Comparison of ENCODE assay signal across 28 cellular contexts in genomic region chr11:8346157-8346755, GRCh38.
"Had no signal": no experiment of that assay in that cellular context is flagged by ENCODE, and none has a peak within 500 bp of the region (broad histone marks: within the 10 kb centered on the region; RNA-seq: fewer than 3 reads in every experiment).

No MANE protein-coding gene starts in this region.

- H3K27me3 ChIP-seq: left lung, neural progenitor cell, ovary, stomach, testis, thyroid gland, transverse colon, upper lobe of left lung, vagina had no signal

- H3K4me3 ChIP-seq: left lung, lower lobe of right lung, neural progenitor cell, ovary, prostate gland, skin epidermis, stomach, testis, thyroid gland, transverse colon, upper lobe of left lung, vagina had no signal

- DNase-seq: hippocampal formation; left colon; lower lobe of right lung; mesendoderm; naive B cell; natural killer cell; nephron progenitor cell; ovary; retina; right cardiac atrium; stimulated activated CD4-positive, alpha-beta T cell treated with anti-CD3 and anti-CD28 coated beads, Interleukin-12 subunit alpha, Interleukin-12 subunit beta, amount 100 ng/mL, for 4 hours; stimulated activated CD4-positive, alpha-beta T cell treated with anti-CD3 and anti-CD28 coated beads, Interleukin-15, amount 100 ng/mL, for 24 hours; stimulated activated CD4-positive, alpha-beta T cell treated with anti-CD3 and anti-CD28 coated beads, Interleukin-2, amount 100 ng/mL, for 24 hours; stimulated activated CD4-positive, alpha-beta T cell treated with anti-CD3 and anti-CD28 coated beads, Interleukin-4, amount 100 ng/mL, for 1 hour; stimulated activated naive B cell treated with anti-CD40 and anti-IgM and Interleukin-4, amounts not matched to agents 10 μg/mL and 1 μg/mL and 100 μg/mL, for 72 hours; stimulated activated naive CD8-positive, alpha-beta T cell treated with anti-CD3 and anti-CD28 coated beads, Interleukin-15, Interleukin-2, amounts not matched to agents 100 U/mL and 50 U/mL, for 24 hours; stomach; testis; thyroid gland; transverse colon; upper lobe of left lung had no signal

- H3K4me1 ChIP-seq: left lung, lower lobe of right lung, prostate gland, stomach, testis, thyroid gland, transverse colon, upper lobe of left lung, vagina had no signal

- H3K9ac ChIP-seq: neural progenitor cell had no signal

- H2AFZ ChIP-seq: neural progenitor cell had no signal

- H3K4me2 ChIP-seq: neural progenitor cell had no signal

- H3K27ac ChIP-seq: left lung, lower lobe of right lung, neural progenitor cell, ovary, prostate gland, skin epidermis, stomach, testis, thyroid gland, transverse colon, upper lobe of left lung, vagina had no signal

- FAIRE-seq: keratinocyte had no signal

- H3K9me3 ChIP-seq: left lung, lower lobe of right lung, ovary, prostate gland, stomach, testis, thyroid gland, transverse colon, upper lobe of left lung, vagina had no signal

- H3K36me3 ChIP-seq: left lung, lower lobe of right lung, neural progenitor cell, ovary, prostate gland, stomach, thyroid gland, transverse colon, upper lobe of left lung, vagina had no signal

- ATAC-seq: left colon; left lung; lower lobe of right lung; natural killer cell; right cardiac atrium; sciatic nerve; stimulated activated naive B cell treated with anti-CD40 and anti-IgM and Interleukin-4, amounts not matched to agents 10 μg/mL and 1 μg/mL and 100 μg/mL, for 72 hours; stimulated activated naive CD8-positive, alpha-beta T cell treated with anti-CD3 and anti-CD28 coated beads, Interleukin-15, Interleukin-2, amounts not matched to agents 100 U/mL and 50 U/mL, for 24 hours had no signal
